In the genomic region with DNA sequence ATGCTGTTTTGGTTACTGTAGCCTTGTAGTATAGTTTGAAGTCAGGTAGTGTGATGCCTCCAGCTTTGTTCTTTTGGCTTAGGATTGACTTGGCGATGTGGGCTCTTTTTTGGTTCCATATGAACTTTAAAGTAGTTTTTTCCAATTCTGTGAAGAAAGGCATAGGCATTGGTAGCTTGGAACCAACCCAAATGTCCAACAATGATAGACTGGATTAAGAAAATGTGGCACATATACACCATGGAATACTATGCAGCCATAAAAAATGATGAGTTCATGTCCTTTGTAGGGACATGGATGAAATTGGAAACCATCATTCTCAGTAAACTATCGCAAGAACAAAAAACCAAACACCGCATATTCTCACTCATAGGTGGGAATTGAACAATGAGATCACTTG, we compare ENCODE assay signal across 13 cellular contexts. TPM values are rescaled to one million over a fixed set of nuclear protein-coding genes. Genes with fewer than 3 reads are reported as not detected.
"Had no signal": no experiment of that assay in that cellular context is flagged by ENCODE, and none has a peak within 500 bp of the region (broad histone marks: within the 10 kb centered on the region; RNA-seq: fewer than 3 reads in every experiment).

No MANE protein-coding gene starts in this region.

RNA-seq across cellular contexts. Expression of a gene that starts 43.7 kb away (rescaled TPM):
- total RNA-seq: activated B cell treated with CpG ODN at 0.5 μM for 24 hours; activated CD4-positive, alpha-beta memory T cell treated with anti-CD3 and anti-CD28 coated beads for 36 hours; activated CD4-positive, alpha-beta memory T cell treated with anti-CD3 and anti-CD28 coated beads, Interleukin-2, amount 10 ng/mL, durations not matched to agents 7 days and 5 days; activated CD4-positive, alpha-beta T cell treated with anti-CD3 and anti-CD28 coated beads for 36 hours; activated CD4-positive, alpha-beta T cell treated with anti-CD3 and anti-CD28 coated beads, Interleukin-2, amount 10 ng/mL, durations not matched to agents 24 days and 14 days; activated CD4-positive, alpha-beta T cell treated with anti-CD3 and anti-CD28 coated beads, Interleukin-2, amount 10 ng/mL, durations not matched to agents 7 days and 5 days; activated CD8-positive, alpha-beta memory T cell treated with anti-CD3 and anti-CD28 coated beads for 36 hours; activated CD8-positive, alpha-beta memory T cell treated with anti-CD3 and anti-CD28 coated beads, Interleukin-2, amount 10 ng/mL, durations not matched to agents 7 days and 5 days; activated CD8-positive, alpha-beta T cell treated with anti-CD3 and anti-CD28 coated beads for 36 hours; activated CD8-positive, alpha-beta T cell treated with anti-CD3 and anti-CD28 coated beads, Interleukin-2, amount 10 ng/mL, durations not matched to agents 7 days and 5 days; T-helper 1 cell treated with Interleukin-12 subunit alpha and Interleukin-12 subunit beta and Interleukin-4 antibody, amounts not matched to agents 30 ng/mL and 1 ng/mL, for 36 hours; T-helper 17 cell; WTC11 had no signal
